In genomic region chrX:17377795-17378194, GRCh38 we compare ENCODE assay signal across 9 cellular contexts. TPM values are rescaled to one million over a fixed set of nuclear protein-coding genes. Genes with fewer than 3 reads are reported as not detected.
DNase-seq lines count a peak whose midpoint lies in the region; ATAC-seq and TF ChIP-seq lines count a peak whose summit lies in the region.
"Had no signal": no experiment of that assay in that cellular context is flagged by ENCODE, and none has a peak within 500 bp of the region (broad histone marks: within the 10 kb centered on the region; RNA-seq: fewer than 3 reads in every experiment).

No MANE protein-coding gene starts in this region.

- H3K9me3 ChIP-seq in AG04450 (ENCODE audit: control insufficient read depth, insufficient read depth, low read length), result no peaks in the 10 kb centered on the region; the same call in 1 of the 2 replicates
- no peaks in the 10 kb centered on the region for H3K9me3 ChIP-seq in effector memory CD4-positive, alpha-beta T cell (ENCODE audit: control insufficient read depth, low read length)

- DNase-seq in AG04450 (ENCODE audit: low read depth, low spot score) (no peak), HT1080 (ENCODE audit: low read depth) (peak; percentile 4), coronary artery (ENCODE audit: low spot score) (no peak), neural crest cell (ENCODE audit: low read depth, low spot score) (no peak), NCI-H128 (lab: John Stamatoyannopoulos, UW; ENCODE audit: unreplicated experiment) (no peak)
- DNase-seq in effector memory CD4-positive, alpha-beta T cell, result no peak

- ATAC-seq in HG03442 (IDR thresholded peaks at IDR 0.05; ENCODE audit: unreplicated experiment) (no peak), HG03378 (IDR thresholded peaks at IDR 0.05; ENCODE audit: unreplicated experiment) (no peak)
- ATAC-seq: naive thymus-derived CD4-positive, alpha-beta T cell had no signal

- peaks cover 14% of the 10 kb centered on the region for H3K36me3 Mint-ChIP-seq in neural crest cell (ENCODE audit: low read depth)
- H3K36me3 Mint-ChIP-seq: naive thymus-derived CD4-positive, alpha-beta T cell had no signal

- POLR2A ChIA-PET in AG04450 (lab: Yijun Ruan, JAX), result no interaction called here

- H3K4me1 ChIP-seq in effector memory CD4-positive, alpha-beta T cell (ENCODE audit: control insufficient read depth, insufficient read depth, low read length, poor library complexity, severe bottlenecking), result no peaks in the 10 kb centered on the region

- H3K27ac Mint-ChIP-seq in neural crest cell (ENCODE audit: unreplicated experiment), result no peak overlapping the region
- H3K27ac Mint-ChIP-seq: naive thymus-derived CD4-positive, alpha-beta T cell had no signal

- H3K4me3 Mint-ChIP-seq in neural crest cell, result peak overlapping the region; percentile 86

- H3K4me1 Mint-ChIP-seq in neural crest cell, result peaks cover 22% of the 10 kb centered on the region

- no peaks in the 10 kb centered on the region for H3K36me3 ChIP-seq in effector memory CD4-positive, alpha-beta T cell (ENCODE audit: control insufficient read depth, insufficient read depth, low read length)

- H3K27me3 ChIP-seq in AG04450 (ENCODE audit: control insufficient read depth, insufficient read depth, low read length), result no peaks in the 10 kb centered on the region
- H3K27me3 ChIP-seq in effector memory CD4-positive, alpha-beta T cell (replicated peaks; ENCODE audit: control insufficient read depth, insufficient read depth, low read length, poor library complexity, severe bottlenecking), result no peaks in the 10 kb centered on the region

- H3K4me3 ChIP-seq in AG04450 (ENCODE audit: low read depth, low read length) (peak overlapping the region; percentile 73), coronary artery (peak overlapping the region; percentile 79)
- H3K4me3 ChIP-seq in effector memory CD4-positive, alpha-beta T cell (ENCODE audit: insufficient read depth, low read depth, low read length, poor library complexity, severe bottlenecking), result no peak overlapping the region

- peaks cover 13% of the 10 kb centered on the region for H3K9me3 Mint-ChIP-seq in neural crest cell

- H3K27me3 Mint-ChIP-seq in neural crest cell (ENCODE audit: low read depth), result peaks cover 80% of the 10 kb centered on the region

- TF ChIP-seq CTCF in AG04450 (IDR thresholded peaks at IDR 0.05; ENCODE audit: low read depth, low read length) (no peak), coronary artery (IDR thresholded peaks at IDR 0.05) (no peak), neural crest cell (conservative IDR thresholded peaks at IDR 0.05) (no peak)

- CTCF ChIA-PET in AG04450 (lab: Charles Lee), result no interaction called here

- H3K27ac ChIP-seq in AG04450 (ENCODE audit: low read depth, low read length) (no peak overlapping the region), coronary artery (peak overlapping the region in 1 of 2 donors; percentile 81)
- H3K27ac ChIP-seq in effector memory CD4-positive, alpha-beta T cell (ENCODE audit: insufficient read depth, low read length, poor library complexity, severe bottlenecking), result no peak overlapping the region

RNA-seq across cellular contexts. Expression of gene NHS, which starts 2.8 kb away (rescaled TPM):
- 2.0 and 2.3 TPM in 2 replicates for polyA plus RNA-seq in AG04450 (2011; rRNA removed)
- polyA minus RNA-seq in AG04450 (2011; rRNA and poly(A)+ RNA removed), result 3.3 and 5.4 TPM in 2 replicates
- total RNA-seq in HT1080 (2014; rRNA removed; shearing (Covaris generic)), result 4.6 and 5.4 TPM in 2 replicates
- 3.3 and 4.2 TPM in 2 replicates for polyA plus RNA-seq in HT1080 (2015; cell fraction: cytosol; rRNA removed)
- 14.4 and 15.2 TPM in 2 replicates for polyA plus RNA-seq in HT1080 (2015; cell fraction: nucleus; rRNA removed)
- 10.7 TPM in 2 replicates for total RNA-seq in neural crest cell
